8 cellular contexts compared by ENCODE assay signal in the genomic region with DNA sequence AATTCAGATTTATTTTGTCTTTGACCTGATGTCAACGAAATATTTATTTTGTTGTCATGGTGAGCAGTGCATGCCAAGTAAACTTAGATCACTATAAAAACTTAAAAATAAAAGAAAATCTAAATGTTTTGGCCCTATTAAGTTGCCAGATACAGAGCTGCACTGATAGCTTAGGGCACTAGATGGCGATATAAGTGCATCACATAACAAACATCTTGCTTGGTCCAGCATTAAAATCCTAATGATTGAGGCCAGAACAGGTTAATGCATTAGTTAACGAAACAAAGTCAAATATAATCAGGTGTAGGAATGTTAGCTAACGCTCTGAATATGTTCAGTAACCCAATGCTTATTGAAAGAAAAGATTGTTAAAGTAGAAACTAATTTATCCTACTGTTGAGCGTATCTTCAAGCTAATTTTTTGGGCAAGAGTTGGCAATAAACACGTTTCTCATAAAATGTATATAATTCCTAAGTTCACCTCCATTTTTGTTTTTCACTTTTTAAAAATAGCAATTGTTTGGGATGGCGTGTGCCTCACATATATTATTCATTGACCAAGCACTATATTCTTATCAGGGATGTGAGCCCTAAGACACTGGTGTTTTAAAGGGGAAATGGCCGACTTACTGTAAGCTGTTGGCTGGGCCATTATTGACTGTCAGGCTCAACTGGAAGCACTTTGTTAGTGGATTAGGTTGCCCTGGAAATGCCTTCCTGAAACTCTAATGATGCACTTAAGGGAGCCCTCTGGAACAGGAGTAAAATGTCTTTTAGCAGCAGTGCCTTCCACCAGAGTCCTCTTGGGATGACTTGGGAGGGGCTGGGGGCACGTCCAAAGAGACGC. TPM values are rescaled to one million over a fixed set of nuclear protein-coding genes. Genes with fewer than 3 reads are reported as not detected.
A peak's percentile ranks its signal among the peaks of the same experiment; 100 is the strongest.
DNase-seq lines count a peak whose midpoint lies in the region; ATAC-seq lines count a peak whose summit lies in the region.

No MANE protein-coding gene starts in this region.

- H3K4me1 Mint-ChIP-seq in activated T-cell treated with anti-CD3 and anti-CD28 coated beads, Interleukin-2, amount 50 U/mL, for 72 hours (ENCODE audit: low read depth), result peaks cover 24% of the 10 kb centered on the region

- no peak overlapping the region for H3K27ac Mint-ChIP-seq in activated T-cell treated with anti-CD3 and anti-CD28 coated beads, Interleukin-2, amount 50 U/mL, for 72 hours

- no peaks in the 10 kb centered on the region for H3K36me3 Mint-ChIP-seq in activated T-cell treated with anti-CD3 and anti-CD28 coated beads, Interleukin-2, amount 50 U/mL, for 72 hours (ENCODE audit: insufficient read depth in 2 of 2)

- no peaks in the 10 kb centered on the region for H3K9me3 Mint-ChIP-seq in activated T-cell treated with anti-CD3 and anti-CD28 coated beads, Interleukin-2, amount 50 U/mL, for 72 hours

- intact Hi-C loops in head of caudate nucleus (cut with DNase I), result no loop called here

- no peak overlapping the region for H3K4me3 Mint-ChIP-seq in activated T-cell treated with anti-CD3 and anti-CD28 coated beads, Interleukin-2, amount 50 U/mL, for 72 hours

- peak; percentile 89 for ATAC-seq in GM18909 (IDR thresholded peaks at IDR 0.05; ENCODE audit: poor library complexity, unreplicated experiment)
- ATAC-seq in HG03108 (IDR thresholded peaks at IDR 0.05; ENCODE audit: unreplicated experiment), result peak; percentile 70
- ATAC-seq in activated T-cell treated with anti-CD3 and anti-CD28 coated beads, Interleukin-2, amount 50 U/mL, for 72 hours (replicated peaks in 1 of 2), result peak in 1 of 2 donors; percentile 55

- DNase-seq in DMS 273 (lab: John Stamatoyannopoulos, UW; ENCODE audit: unreplicated experiment) (peak; percentile 79), NCI-H526 (lab: John Stamatoyannopoulos, UW) (peak; percentile 11 to 59), head of caudate nucleus (peak in 24 of 42 donors; percentile 15 to 83 (median 58)), putamen (ENCODE audit: low spot score) (peak; percentile 61)
- peak; percentile 24 to 44 for DNase-seq in activated T-cell treated with anti-CD3 and anti-CD28 coated beads, Interleukin-2, amount 50 U/mL, for 72 hours
- no peak for DNase-seq in activated effector memory CD4-positive, alpha-beta T cell treated with Interleukin-2 at 50 U/mL for 16 hours

- peaks cover 54% of the 10 kb centered on the region for H3K27me3 Mint-ChIP-seq in activated T-cell treated with anti-CD3 and anti-CD28 coated beads, Interleukin-2, amount 50 U/mL, for 72 hours (ENCODE audit: low read depth)

RNA-seq across cellular contexts. Expression of a gene that starts 33.3 kb away (rescaled TPM):
- total RNA-seq in activated T-cell treated with anti-CD3 and anti-CD28 coated beads, Interleukin-2, amount 50 U/mL, for 72 hours, result under 1 TPM; 0.07 to 0.25 TPM

RNA-seq across cellular contexts. Expression of a gene that starts 33.5 kb away (rescaled TPM):
- 10 to 100 TPM; 40.9 to 43.7 TPM for total RNA-seq in activated T-cell treated with anti-CD3 and anti-CD28 coated beads, Interleukin-2, amount 50 U/mL, for 72 hours
